ENCODE assay signal across 8 cellular contexts in genomic region chr16:58198022-58198683, GRCh38. TPM values are rescaled to one million over a fixed set of nuclear protein-coding genes. Genes with fewer than 3 reads are reported as not detected.
A peak's percentile ranks its signal among the peaks of the same experiment; 100 is the strongest.
DNase-seq lines count a peak whose midpoint lies in the region; ATAC-seq and TF ChIP-seq lines count a peak whose summit lies in the region.

Gene CSNK2A2 (minus strand): TSS chr16:58198106. CDS start chr16:58197736, 370 bp downstream.

- H3K9me3 Mint-ChIP-seq in MCF 10A (ENCODE audit: unreplicated experiment): no peaks in the 10 kb centered on the region

- peak; percentile 63 for DNase-seq in NCI-H146 (lab: John Stamatoyannopoulos, UW)
- peak; percentile 76 for DNase-seq in MCF 10A (ENCODE audit: unreplicated experiment)

- intact Hi-C loops in MCF 10A (cut with micrococcal nuclease): loop anchor here (1.0 kb wide), 1 partner anchor 178 kb away; no protein-coding TSS in a partner anchor

- POLR2A ChIA-PET in MCF 10A (lab: Yijun Ruan, JAX): interaction anchor here (0.7 to 1.0 kb wide), 4 partner anchors 38 to 109 kb away, joined by 3 to 6 read pairs (median 3); partner anchors contain the start of gene CFAP20

- ATAC-seq in HG02763 (IDR thresholded peaks at IDR 0.05; ENCODE audit: unreplicated experiment) (peak; percentile 95), GM19395 (IDR thresholded peaks at IDR 0.05; ENCODE audit: unreplicated experiment) (no peak)

- peak within 1 kb of the TSS; percentile 86 for H3K4me3 Mint-ChIP-seq in MCF 10A (ENCODE audit: unreplicated experiment)

- peak within 1 kb of the TSS; percentile 57; the same call in 1 of the 2 replicates for H3K27ac ChIP-seq in VCaP
- H3K27ac ChIP-seq in skin epidermis: peak within 1 kb of the TSS in 20 of 21 experiments; percentile 21 to 90 (median 81)

- H3K4me3 ChIP-seq in iPS-18c (ENCODE audit: insufficient read depth, low read depth, low read length) (peak within 1 kb of the TSS; percentile 82), skin epidermis (peak within 1 kb of the TSS; percentile 66 to 86 (median 74))

- TF ChIP-seq CTCF in VCaP (conservative IDR thresholded peaks at IDR 0.05): peak; percentile 77
- peak; percentile 17 for TF ChIP-seq CTCF in MCF 10A (IDR thresholded peaks at IDR 0.05; ENCODE audit: unreplicated experiment)

- H3K9me3 ChIP-seq in iPS-18c (ENCODE audit: control insufficient read depth, insufficient read depth, low read length): no peaks in the 10 kb centered on the region

- peak within 1 kb of the TSS; percentile 77 for H3K27ac Mint-ChIP-seq in MCF 10A (ENCODE audit: low read depth, unreplicated experiment)

- no peaks in the 10 kb centered on the region for H3K27me3 Mint-ChIP-seq in MCF 10A (ENCODE audit: insufficient read depth, unreplicated experiment)

- peaks cover 19% of the 10 kb centered on the region for H3K4me1 Mint-ChIP-seq in MCF 10A (ENCODE audit: insufficient read depth, unreplicated experiment)

- H3K36me3 Mint-ChIP-seq in MCF 10A (ENCODE audit: insufficient read depth, unreplicated experiment): peaks cover 31% of the 10 kb centered on the region

- CTCF ChIA-PET in MCF 10A (lab: Yijun Ruan, JAX): interaction anchor here (0.6 to 1.4 kb wide), 9 partner anchors 9 to 1298 kb away, joined by 3 to 5 read pairs (median 4); partner anchors contain the start of gene NDRG4

- no TSS peak for BruUV-seq in MCF 10A (replicated peaks; lab: Mats Ljungman, UMichigan)

- peak; percentile 52 for TF ChIP-seq POLR2A in GM15510 (IDR thresholded peaks at IDR 0.05; ENCODE audit: borderline replicate concordance, extremely low read depth, insufficient read length)

RNA-seq across cellular contexts. Expression of gene CSNK2A2, which starts in this region (rescaled TPM):
- total RNA-seq in MCF 10A (2022): 91.7 and 97.2 TPM in 2 replicates
